15 cellular contexts compared by ENCODE assay signal in the genomic region with DNA sequence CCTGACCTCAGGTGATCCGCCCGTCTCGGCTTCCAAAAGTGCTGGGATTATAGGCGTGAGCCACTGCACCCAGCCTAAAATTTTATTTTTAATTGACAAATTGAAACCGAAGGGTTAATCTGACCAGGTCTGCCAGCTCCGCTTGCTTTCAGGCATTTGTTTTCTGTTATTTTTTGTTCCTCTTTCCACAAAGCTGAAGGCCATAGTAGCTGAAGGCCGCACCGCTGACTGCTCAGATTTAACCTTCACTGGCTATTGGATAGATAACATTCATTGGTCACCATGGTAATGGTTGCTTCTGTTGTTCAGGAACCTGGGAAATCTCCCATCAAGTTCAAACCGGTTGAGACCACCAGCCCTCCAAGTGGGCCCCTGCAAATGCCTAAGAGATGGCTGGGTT.
DNase-seq lines count a peak whose midpoint lies in the region; ATAC-seq, FAIRE-seq and TF ChIP-seq lines count a peak whose summit lies in the region.
"Had no signal": no experiment of that assay in that cellular context is flagged by ENCODE, and none has a peak within 500 bp of the region (broad histone marks: within the 10 kb centered on the region; RNA-seq: fewer than 3 reads in every experiment).

No MANE protein-coding gene starts in this region.

- no peak overlapping the region for H2BK120ac ChIP-seq in mesendoderm (ENCODE audit: low read depth, low read length)

- POLR2A ChIA-PET in HepG2 (lab: Yijun Ruan, JAX), result interaction anchor here (1.5 kb wide), 1 partner anchor 61 kb away, joined by 4 read pairs; no protein-coding TSS in a partner anchor
- POLR2A ChIA-PET in activated CD8-positive, alpha-beta T cell treated with anti-CD3 and anti-CD28 coated beads, Interleukin-2, amount 10 ng/mL, durations not matched to agents 7 days and 5 days (lab: Charles Lee), result no interaction called here

- DNase-seq in HepG2 (ENCODE audit: low spot score), result peak; percentile 58
- DNase-seq in right lobe of liver, result no peak
- peak; percentile 19 for DNase-seq in mesendoderm
- DNase-seq in posterior vena cava (ENCODE audit: low spot score), result peak; percentile 51
- no peak for DNase-seq in activated T-cell treated with anti-CD3 and anti-CD28 coated beads for 4 hours
- DNase-seq in activated CD8-positive, alpha-beta T cell treated with anti-CD3 and anti-CD28 coated beads, Interleukin-2, amount 10 ng/mL, durations not matched to agents 7 days and 5 days, result no peak
- DNase-seq in tibial nerve (ENCODE audit: low spot score in 2 of 2), result no peak
- DNase-seq: C1 segment of cervical spinal cord; Calu3; CD4-positive, alpha-beta T cell; DMS 273 treated with DMSO at 0.1 percent for 48 hours; GM23248 had no signal

- no peak overlapping the region for H2BK5ac ChIP-seq in mesendoderm (ENCODE audit: low read length)

- H3K36me3 ChIP-seq in HepG2 (replicated peaks in 1 of 2; ENCODE audit: control insufficient read depth in 1 of 2, insufficient read depth in 2 of 2, low read length in 2 of 2) (no peaks in the 10 kb centered on the region), right lobe of liver (no peaks in the 10 kb centered on the region), mesendoderm (ENCODE audit: control insufficient read depth, insufficient read depth, low read length) (no peaks in the 10 kb centered on the region), tibial nerve (no peaks in the 10 kb centered on the region)

- H3K4ac ChIP-seq in mesendoderm (ENCODE audit: low read depth, low read length), result no peak overlapping the region

- TF ChIP-seq RAD21 in HepG2 (CRISPR knock-in tag; IDR thresholded peaks at IDR 0.05), result no peak

- H3K4me3 ChIP-seq in HepG2 (replicated peaks in 1 of 3; ENCODE audit: insufficient read depth in 1 of 3, low read depth in 2 of 3, low read length in 3 of 3), result no peak overlapping the region
- no peak overlapping the region for H3K4me3 ChIP-seq in right lobe of liver
- no peak overlapping the region for H3K4me3 ChIP-seq in mesendoderm (ENCODE audit: low read length)
- no peak overlapping the region for H3K4me3 ChIP-seq in tibial nerve
- H3K4me3 ChIP-seq: GM23248 had no signal

- H2AK5ac ChIP-seq in mesendoderm (ENCODE audit: low read length), result no peak overlapping the region

- TF ChIP-seq CTCF in HepG2 (CRISPR knock-in tag; IDR thresholded peaks at IDR 0.05) (no peak), right lobe of liver (IDR thresholded peaks at IDR 0.05) (no peak), tibial nerve (IDR thresholded peaks at IDR 0.05) (no peak)

- H3K18ac ChIP-seq in mesendoderm (ENCODE audit: low read length), result no peak overlapping the region

- no peak for FAIRE-seq in HepG2 (lab: Jason Lieb, UNC)
- FAIRE-seq: A204.1, H54 had no signal

- no peak overlapping the region for H3K56ac ChIP-seq in mesendoderm (ENCODE audit: low read length)

- H3K9ac ChIP-seq in HepG2 (ENCODE audit: insufficient read depth, low read depth, low read length) (no peak overlapping the region), mesendoderm (ENCODE audit: low read length) (no peak overlapping the region)
- H3K9ac ChIP-seq: GM23248 had no signal

- H2AFZ ChIP-seq in HepG2 (ENCODE audit: low read length), result no peak overlapping the region
- H2AFZ ChIP-seq: GM23248 had no signal

- BruUV-seq in HepG2 (replicated peaks; lab: Mats Ljungman, UMichigan), result no TSS peak

- intact Hi-C loops in HepG2 (cut with micrococcal nuclease; ENCODE audit: unreplicated experiment) (no loop called here), right lobe of liver (cut with DNase I) (no loop called here), posterior vena cava (cut with DNase I) (no loop called here)

- H3K4me3 Mint-ChIP-seq in activated CD8-positive, alpha-beta T cell treated with anti-CD3 and anti-CD28 coated beads, Interleukin-2, amount 10 ng/mL, durations not matched to agents 7 days and 5 days, result no peak overlapping the region
- H3K4me3 Mint-ChIP-seq: B cell; CD4-positive, alpha-beta T cell had no signal

- H3K27me3 ChIP-seq in HepG2 (ENCODE audit: control insufficient read depth in 1 of 2, insufficient read depth in 2 of 2, low read length in 2 of 2) (no peaks in the 10 kb centered on the region), right lobe of liver (no peaks in the 10 kb centered on the region), mesendoderm (ENCODE audit: insufficient read depth, low read length, poor library complexity) (no peaks in the 10 kb centered on the region), tibial nerve (no peaks in the 10 kb centered on the region)

- CTCF ChIA-PET in HepG2 (lab: Yijun Ruan, JAX; ENCODE audit: low intra/inter-chr PET ratio, low total read pairs), result no interaction called here
- CTCF ChIA-PET in activated CD8-positive, alpha-beta T cell treated with anti-CD3 and anti-CD28 coated beads, Interleukin-2, amount 10 ng/mL, durations not matched to agents 7 days and 5 days (lab: Charles Lee), result no interaction called here

- H3K79me2 ChIP-seq in HepG2 (ENCODE audit: insufficient read depth, low read length), result no peaks in the 10 kb centered on the region
- H3K79me2 ChIP-seq in mesendoderm (ENCODE audit: control insufficient read depth, insufficient read depth, low read length), result no peaks in the 10 kb centered on the region

- TF ChIP-seq POLR2A in HepG2 (IDR thresholded peaks at IDR 0.05; ENCODE audit: insufficient read depth in 1 of 2, low read depth in 2 of 2, low read length in 2 of 2), result no peak
- TF ChIP-seq POLR2A in right lobe of liver (IDR thresholded peaks at IDR 0.05), result no peak
- TF ChIP-seq POLR2A in tibial nerve (IDR thresholded peaks at IDR 0.05), result no peak

- in situ Hi-C loops in HepG2 (cut with HindIII; ENCODE audit: extremely low pct_ligation_motif_present, low pct_unique_long_range_greater_than_20kb), result no loop called here

- H3K9me3 Mint-ChIP-seq in activated CD8-positive, alpha-beta T cell treated with anti-CD3 and anti-CD28 coated beads, Interleukin-2, amount 10 ng/mL, durations not matched to agents 7 days and 5 days (ENCODE audit: insufficient read depth), result peaks cover 41% of the 10 kb centered on the region

- H3K27ac ChIP-seq in HepG2 (ENCODE audit: extremely low read length, insufficient read depth, low read length) (no peak overlapping the region), right lobe of liver (no peak overlapping the region), mesendoderm (ENCODE audit: low read depth, low read length) (no peak overlapping the region), tibial nerve (no peak overlapping the region)
- H3K27ac ChIP-seq: GM23248 had no signal

- H3K36me3 Mint-ChIP-seq in activated CD8-positive, alpha-beta T cell treated with anti-CD3 and anti-CD28 coated beads, Interleukin-2, amount 10 ng/mL, durations not matched to agents 7 days and 5 days (ENCODE audit: low read depth), result peaks cover 11% of the 10 kb centered on the region

- H3K9me3 ChIP-seq in HepG2 (ENCODE audit: low read length), result no peaks in the 10 kb centered on the region
- no peaks in the 10 kb centered on the region for H3K9me3 ChIP-seq in right lobe of liver
- H3K9me3 ChIP-seq in tibial nerve, result peaks cover 0 to 51% (median 0%) of the 10 kb centered on the region in 4 donors

- TF ChIP-seq EP300 in HepG2 (IDR thresholded peaks at IDR 0.05; ENCODE audit: low read depth in 2 of 2, low read length in 2 of 2) (no peak), HepG2 (CRISPR knock-in tag; IDR thresholded peaks at IDR 0.05; ENCODE audit: borderline replicate concordance) (no peak), tibial nerve (IDR thresholded peaks at IDR 0.05) (no peak)

- no peak overlapping the region for H3K4me2 ChIP-seq in HepG2 (ENCODE audit: low read depth, low read length)
- H3K4me2 ChIP-seq in mesendoderm (ENCODE audit: low read length), result no peak overlapping the region

- no peak overlapping the region for H2BK15ac ChIP-seq in mesendoderm (replicated peaks; ENCODE audit: low read depth)

- no peaks in the 10 kb centered on the region for H3K4me1 Mint-ChIP-seq in activated CD8-positive, alpha-beta T cell treated with anti-CD3 and anti-CD28 coated beads, Interleukin-2, amount 10 ng/mL, durations not matched to agents 7 days and 5 days (ENCODE audit: low read depth)
- H3K4me1 Mint-ChIP-seq: B cell had no signal

- ATAC-seq in HepG2 (peak; percentile 61), right lobe of liver (no peak)
- ATAC-seq in activated CD8-positive, alpha-beta T cell treated with anti-CD3 and anti-CD28 coated beads, Interleukin-2, amount 10 ng/mL, durations not matched to agents 7 days and 5 days, result no peak

- 59% methylated on average over 9 of the region's 9 CpGs for WGBS in HepG2 (ENCODE audit: low lambda C conversion rate)
- 38% methylated on average over 5 of the region's 9 CpGs for WGBS in right lobe of liver (ENCODE audit: insufficient coverage, low coverage, low lambda C conversion rate, missing lambda C conversion rate)
- WGBS in mesendoderm (ENCODE audit: extremely low coverage, insufficient coverage, low lambda C conversion rate), result no CpG with 5 or more reads among the region's 9 CpGs
- 60 to 62% methylated on average over 9 of the region's 9 CpGs for WGBS in tibial nerve, 2 donors

- no peaks in the 10 kb centered on the region for H3K27me3 Mint-ChIP-seq in activated CD8-positive, alpha-beta T cell treated with anti-CD3 and anti-CD28 coated beads, Interleukin-2, amount 10 ng/mL, durations not matched to agents 7 days and 5 days (ENCODE audit: low read depth)
- H3K27me3 Mint-ChIP-seq: B cell; CD4-positive, alpha-beta T cell had no signal

- no peak overlapping the region for H3K23ac ChIP-seq in mesendoderm (ENCODE audit: low read length)

- no peak overlapping the region for H3K27ac Mint-ChIP-seq in activated CD8-positive, alpha-beta T cell treated with anti-CD3 and anti-CD28 coated beads, Interleukin-2, amount 10 ng/mL, durations not matched to agents 7 days and 5 days
- H3K27ac Mint-ChIP-seq: B cell; CD4-positive, alpha-beta T cell had no signal

- H4K5ac ChIP-seq in mesendoderm (ENCODE audit: low read length), result no peak overlapping the region

- H3K4me1 ChIP-seq in HepG2 (ENCODE audit: insufficient read depth, low read length) (peaks cover 25% of the 10 kb centered on the region; the same call in 1 of the 2 replicates), right lobe of liver (no peaks in the 10 kb centered on the region), mesendoderm (ENCODE audit: control insufficient read depth, low read depth, low read length) (no peaks in the 10 kb centered on the region), tibial nerve (no peaks in the 10 kb centered on the region)

- no peaks in the 10 kb centered on the region for H4K20me1 ChIP-seq in HepG2 (ENCODE audit: insufficient read depth, low read length)

- no peaks in the 10 kb centered on the region for H3K79me1 ChIP-seq in mesendoderm (ENCODE audit: low read length)

- no peak overlapping the region for H4K8ac ChIP-seq in mesendoderm (ENCODE audit: low read depth, low read length)

TF ChIP-seq in HepG2, 621 proteins besides CTCF, POLR2A, EP300 and RAD21 (continues in another document):
- no peak for TF ChIP-seq SALL1 (CRISPR knock-in tag; IDR thresholded peaks at IDR 0.05)
- TF ChIP-seq KLF6 (CRISPR knock-in tag; IDR thresholded peaks at IDR 0.05), result no peak
- TF ChIP-seq ESRRA (CRISPR knock-in tag; IDR thresholded peaks at IDR 0.05; ENCODE audit: low read depth), result no peak
- TF ChIP-seq MED1 (CRISPR knock-in tag; IDR thresholded peaks at IDR 0.05), result 0 out of 2 replicates have a peak, but pooled peaks have one; percentile 27
- TF ChIP-seq BRCA1 (CRISPR knock-in tag; IDR thresholded peaks at IDR 0.05), result no peak

Comparison
In these comparisons a context has a peak if more than half of its experiments do, and no peak if none do; other contexts are left out.
1. DNase-seq: peak in HepG2 (single experiment), mesendoderm (single experiment) and posterior vena cava (single experiment); none in right lobe of liver (0 of 3), activated T-cell treated with anti-CD3 and anti-CD28 coated beads for 4 hours (single experiment), activated CD8-positive, alpha-beta T cell treated with anti-CD3 and anti-CD28 coated beads, Interleukin-2, amount 10 ng/mL, durations not matched to agents 7 days and 5 days (single experiment) and tibial nerve (0 of 2).